16 cellular contexts compared by ENCODE assay signal in genomic region chr19:48746120-48746519, GRCh38. TPM values are rescaled to one million over a fixed set of nuclear protein-coding genes. Genes with fewer than 3 reads are reported as not detected.
DNase-seq lines count a peak whose midpoint lies in the region; ATAC-seq and TF ChIP-seq lines count a peak whose summit lies in the region.
"Had no signal": no experiment of that assay in that cellular context is flagged by ENCODE, and none has a peak within 500 bp of the region (broad histone marks: within the 10 kb centered on the region; RNA-seq: fewer than 3 reads in every experiment).

No MANE protein-coding gene starts in this region.

- peak overlapping the region; percentile 94 for H3K27ac Mint-ChIP-seq in GM23338
- peak overlapping the region; percentile 27 for H3K27ac Mint-ChIP-seq in chondrocyte (ENCODE audit: unreplicated experiment)
- H3K27ac Mint-ChIP-seq in activated naive CD8-positive, alpha-beta T cell treated with anti-CD3 and anti-CD28 coated beads for 36 hours: no peak overlapping the region

- H3K4me1 ChIP-seq in GM23338 (ENCODE audit: insufficient read depth): peaks cover 15% of the 10 kb centered on the region
- H3K4me1 ChIP-seq in osteoblast (ENCODE audit: insufficient read depth, low read length): peaks cover 5% of the 10 kb centered on the region

- no peaks in the 10 kb centered on the region for H3K9me2 ChIP-seq in GM23338 (ENCODE audit: insufficient read depth)

- peaks cover 25% of the 10 kb centered on the region for H3K79me2 ChIP-seq in GM23338 (replicated peaks; ENCODE audit: insufficient read depth)
- H3K79me2 ChIP-seq in osteoblast (ENCODE audit: insufficient read depth, low read length): no peaks in the 10 kb centered on the region

- H3K36me3 Mint-ChIP-seq in GM23338 (ENCODE audit: low read depth) (peaks cover 35% of the 10 kb centered on the region), chondrocyte (ENCODE audit: low read depth) (no peaks in the 10 kb centered on the region)
- H3K36me3 Mint-ChIP-seq in activated naive CD8-positive, alpha-beta T cell treated with anti-CD3 and anti-CD28 coated beads for 36 hours: peaks cover 2% of the 10 kb centered on the region

- H3K27me3 Mint-ChIP-seq in GM23338 (ENCODE audit: insufficient read depth, low read depth, poor library complexity): peaks cover 26% of the 10 kb centered on the region
- no peaks in the 10 kb centered on the region for H3K27me3 Mint-ChIP-seq in chondrocyte (ENCODE audit: low read depth)
- peaks cover 33% of the 10 kb centered on the region for H3K27me3 Mint-ChIP-seq in activated naive CD8-positive, alpha-beta T cell treated with anti-CD3 and anti-CD28 coated beads for 36 hours

- H3K36me3 ChIP-seq in GM23338 (ENCODE audit: insufficient read depth) (0 out of 2 replicates have a peak, but pooled peaks cover 6% of the 10 kb centered on the region), osteoblast (ENCODE audit: insufficient read depth, low read length) (no peaks in the 10 kb centered on the region)
- H3K36me3 ChIP-seq: ascending aorta, tibial nerve had no signal

- no peaks in the 10 kb centered on the region for H3K27me3 ChIP-seq in GM23338 (ENCODE audit: insufficient read depth)
- H3K27me3 ChIP-seq in osteoblast (ENCODE audit: insufficient read depth, low read length): peaks cover 26% of the 10 kb centered on the region
- H3K27me3 ChIP-seq: ascending aorta had no signal

- H3K9me3 Mint-ChIP-seq in GM23338: no peaks in the 10 kb centered on the region; the same call in 2 of the 3 replicates
- H3K9me3 Mint-ChIP-seq in chondrocyte (ENCODE audit: low read depth): no peaks in the 10 kb centered on the region
- H3K9me3 Mint-ChIP-seq in activated naive CD8-positive, alpha-beta T cell treated with anti-CD3 and anti-CD28 coated beads for 36 hours: peaks cover 2% of the 10 kb centered on the region

- H3K27ac ChIP-seq in 22Rv1 (peak overlapping the region; percentile 56; the same call in 1 of the 2 replicates), GM23338 (ENCODE audit: low read depth) (peak overlapping the region; percentile 81), osteoblast (ENCODE audit: low read depth, low read length) (no peak overlapping the region), caudate nucleus (ENCODE audit: low read depth, low read length) (no peak overlapping the region)

- H3K4me2 ChIP-seq in GM23338 (peak overlapping the region; percentile 70), osteoblast (ENCODE audit: insufficient read depth, low read length) (peak overlapping the region; percentile 84)

- no peak for ATAC-seq in GM23338

- H3K4me3 Mint-ChIP-seq in GM23338: peak overlapping the region; percentile 68
- no peak overlapping the region for H3K4me3 Mint-ChIP-seq in chondrocyte (ENCODE audit: unreplicated experiment)
- no peak overlapping the region for H3K4me3 Mint-ChIP-seq in activated naive CD8-positive, alpha-beta T cell treated with anti-CD3 and anti-CD28 coated beads for 36 hours

- H3K4me3 ChIP-seq in GM23338: peak overlapping the region; percentile 56
- no peak overlapping the region for H3K4me3 ChIP-seq in osteoblast (ENCODE audit: insufficient read depth, low read length)

- H3K9me3 ChIP-seq in osteoblast (ENCODE audit: low read depth, low read length): no peaks in the 10 kb centered on the region
- H3K9me3 ChIP-seq: ascending aorta, tibial nerve had no signal

- DNase-seq in GM23338 (ENCODE audit: low spot score): no peak
- no peak for DNase-seq in chondrocyte (ENCODE audit: low spot score)
- DNase-seq in osteoblast (ENCODE audit: insufficient read length, low spot score, missing footprints): peak; percentile 34
- DNase-seq in activated naive CD8-positive, alpha-beta T cell treated with anti-CD3 and anti-CD28 coated beads for 36 hours: no peak
- no peak for DNase-seq in hippocampal formation (lab: John Stamatoyannopoulos, UW)
- DNase-seq in caudate nucleus (lab: John Stamatoyannopoulos, UW): no peak
- no peak for DNase-seq in effector CD8-positive, alpha-beta T cell (lab: John Stamatoyannopoulos, UW)
- DNase-seq: DND-41; effector memory CD4-positive, alpha-beta T cell had no signal

- H2AFZ ChIP-seq in GM23338 (no peak overlapping the region), osteoblast (ENCODE audit: low read length) (peak overlapping the region; percentile 90)

- H3K4me1 Mint-ChIP-seq in GM23338: peaks cover 30% of the 10 kb centered on the region
- peaks cover 2% of the 10 kb centered on the region for H3K4me1 Mint-ChIP-seq in chondrocyte (ENCODE audit: low read depth)
- H3K4me1 Mint-ChIP-seq in activated naive CD8-positive, alpha-beta T cell treated with anti-CD3 and anti-CD28 coated beads for 36 hours: peaks cover 16% of the 10 kb centered on the region

- peaks cover 14% of the 10 kb centered on the region for H3F3A ChIP-seq in GM23338 (replicated peaks; ENCODE audit: low read depth)

- H4K20me1 ChIP-seq in GM23338 (replicated peaks; ENCODE audit: insufficient read depth) (peaks cover 8% of the 10 kb centered on the region; the same call in 1 of the 2 replicates), osteoblast (ENCODE audit: insufficient read depth, low read length) (no peaks in the 10 kb centered on the region)

- TF ChIP-seq CTCF in 22Rv1 (IDR thresholded peaks at IDR 0.05) (no peak), GM23338 (conservative IDR thresholded peaks at IDR 0.05; ENCODE audit: low read depth in 2 of 2) (no peak), chondrocyte (IDR thresholded peaks at IDR 0.05) (no peak), osteoblast (IDR thresholded peaks at IDR 0.05; ENCODE audit: extremely low read depth, low read depth, low read length) (no peak)

TF ChIP-seq in GM23338, 12 proteins besides CTCF, POLR2A, EP300 and RAD21 (continues in another document):
- TF ChIP-seq POLR2AphosphoS5 (IDR thresholded peaks at IDR 0.05; ENCODE audit: low read depth) (no peak), STAT1 (IDR thresholded peaks at IDR 0.05; ENCODE audit: unreplicated experiment) (no peak)

RNA-seq across cellular contexts. Expression of gene IZUMO1, which starts 0.6 kb away (rescaled TPM):
- total RNA-seq in GM23338 (2014; rRNA removed; shearing (Covaris generic)): 1.7 and 3.5 TPM in 2 replicates
- 1.2 and 1.3 TPM in 2 replicates for polyA plus RNA-seq in GM23338 (2016; fragmentation: Nextera tagmentation; extraction: Ambion mirVana)
- total RNA-seq in chondrocyte (not detected in 3 replicates), osteoblast (not detected in 2 replicates)
- total RNA-seq in activated naive CD8-positive, alpha-beta T cell treated with anti-CD3 and anti-CD28 coated beads for 36 hours: not detected
- total RNA-seq: ascending aorta; T-helper 1 cell treated with Interleukin-12 subunit alpha and Interleukin-12 subunit beta and Interleukin-4 antibody, amounts not matched to agents 30 ng/mL and 1 ng/mL, for 36 hours had no signal
- polyA plus RNA-seq: BJ, liver had no signal

RNA-seq across cellular contexts. Expression of gene RASIP1, which starts 5.7 kb away (rescaled TPM):
- 14.8 and 18.0 TPM in 2 replicates for total RNA-seq in GM23338 (2014; rRNA removed; shearing (Covaris generic))
- polyA plus RNA-seq in GM23338 (2016; fragmentation: Nextera tagmentation; extraction: Ambion mirVana): 9.2 and 11.2 TPM in 2 replicates
- total RNA-seq in chondrocyte: 0.31 to 1.00 TPM (median 0.62 TPM) in 3 replicates
- total RNA-seq in osteoblast: 2.1 and 3.6 TPM in 2 replicates
- total RNA-seq in activated naive CD8-positive, alpha-beta T cell treated with anti-CD3 and anti-CD28 coated beads for 36 hours: under 1 TPM; 0.40 to 0.49 TPM

RNA-seq across cellular contexts. Expression of gene FUT1, which starts 6.3 kb away (rescaled TPM):
- 20.3 and 20.8 TPM in 2 replicates for total RNA-seq in GM23338 (2014; rRNA removed; shearing (Covaris generic))
- polyA plus RNA-seq in GM23338 (2016; fragmentation: Nextera tagmentation; extraction: Ambion mirVana): 4.4 and 4.7 TPM in 2 replicates
- 0.44 to 0.52 TPM in 2 of 3 replicates, not detected in the other for total RNA-seq in chondrocyte
- under 0.01 TPM in 1 of 2 replicates, not detected in the other for total RNA-seq in osteoblast
- total RNA-seq in activated naive CD8-positive, alpha-beta T cell treated with anti-CD3 and anti-CD28 coated beads for 36 hours: under 1 TPM; 0.06 to 0.12 TPM

RNA-seq across cellular contexts. Expression of gene FGF21, which starts 9.2 kb away (rescaled TPM):
- 1.3 TPM in 1 of 2 replicates, not detected in the other for total RNA-seq in GM23338 (2014; rRNA removed; shearing (Covaris generic))
- polyA plus RNA-seq in GM23338 (2016; fragmentation: Nextera tagmentation; extraction: Ambion mirVana): 0.78 and 1.1 TPM in 2 replicates
- total RNA-seq in chondrocyte (not detected in 3 replicates), osteoblast (not detected in 2 replicates)
- total RNA-seq in activated naive CD8-positive, alpha-beta T cell treated with anti-CD3 and anti-CD28 coated beads for 36 hours: not detected
- total RNA-seq: ascending aorta; HT-29; T-helper 1 cell treated with Interleukin-12 subunit alpha and Interleukin-12 subunit beta and Interleukin-4 antibody, amounts not matched to agents 30 ng/mL and 1 ng/mL, for 36 hours; tibial nerve had no signal
- polyA plus RNA-seq: BJ had no signal

RNA-seq across cellular contexts. Expression of gene MAMSTR, which starts 26.6 kb away (rescaled TPM):
- total RNA-seq in GM23338 (2014; rRNA removed; shearing (Covaris generic)): 0.39 and 1.9 TPM in 2 replicates
- 2.0 and 2.5 TPM in 2 replicates for polyA plus RNA-seq in GM23338 (2016; fragmentation: Nextera tagmentation; extraction: Ambion mirVana)
- total RNA-seq in chondrocyte (1.6 to 2.9 TPM (median 1.7 TPM) in 3 replicates), osteoblast (0.36 and 0.59 TPM in 2 replicates)
- under 1 TPM; 0.41 to 0.46 TPM for total RNA-seq in activated naive CD8-positive, alpha-beta T cell treated with anti-CD3 and anti-CD28 coated beads for 36 hours

Comparison
In these comparisons a context has a peak if more than half of its experiments do, and no peak if none do; other contexts are left out.
1. H3K27ac ChIP-seq: peak in 22Rv1 (single experiment) and GM23338 (single experiment); none in osteoblast (single experiment) and caudate nucleus (single experiment).
2. RNA of gene FUT1, which starts 6.3 kb away (total RNA-seq): 20.3 to 20.8 TPM in GM23338; 0.44 to 0.52 TPM in chondrocyte, 0.06 to 0.12 TPM in activated naive CD8-positive, alpha-beta T cell treated with anti-CD3 and anti-CD28 coated beads for 36 hours and under 0.01 TPM in osteoblast; every median in the first group is over 10 times any median in the second.